Comparison of ENCODE assay signal across 8 cellular contexts in genomic region chr13:103140001-103140671, GRCh38.
DNase-seq lines count a peak whose midpoint lies in the region; ATAC-seq and TF ChIP-seq lines count a peak whose summit lies in the region.

No MANE protein-coding gene starts in this region.

- DNase-seq in SK-N-DZ (ENCODE audit: low spot score) (peak; percentile 28), iPS DF 19.7 (ENCODE audit: low read depth, low spot score) (peak; percentile 35)
- DNase-seq in stimulated activated CD4-positive, alpha-beta T cell treated with anti-CD3 and anti-CD28 coated beads, Interleukin-2, amount 100 ng/mL, for 24 hours, result no peak
- DNase-seq in stimulated activated CD4-positive, alpha-beta T cell treated with anti-CD3 and anti-CD28 coated beads, Interleukin-4, amount 100 ng/mL, for 1 hour, result no peak
- DNase-seq in stimulated activated naive CD8-positive, alpha-beta T cell treated with anti-CD3 and anti-CD28 coated beads, Interleukin-15, Interleukin-2, amounts not matched to agents 100 U/mL and 50 U/mL, for 24 hours, result no peak

- peak; percentile 87 for TF ChIP-seq CTCF in GM12872 (IDR thresholded peaks at IDR 0.05; ENCODE audit: insufficient read depth, low read depth, low read length)

- ATAC-seq in GM21423 (IDR thresholded peaks at IDR 0.05; ENCODE audit: unreplicated experiment) (peak; percentile 96), HG03460 (IDR thresholded peaks at IDR 0.05; ENCODE audit: unreplicated experiment) (peak; percentile 94)
- no peak for ATAC-seq in stimulated activated naive CD8-positive, alpha-beta T cell treated with anti-CD3 and anti-CD28 coated beads, Interleukin-15, Interleukin-2, amounts not matched to agents 100 U/mL and 50 U/mL, for 24 hours

Comparison
In these comparisons a context has a peak if more than half of its experiments do, and no peak if none do; other contexts are left out.
1. DNase-seq: peak in SK-N-DZ (single experiment) and iPS DF 19.7 (single experiment); none in stimulated activated CD4-positive, alpha-beta T cell treated with anti-CD3 and anti-CD28 coated beads, Interleukin-2, amount 100 ng/mL, for 24 hours (0 of 2), stimulated activated CD4-positive, alpha-beta T cell treated with anti-CD3 and anti-CD28 coated beads, Interleukin-4, amount 100 ng/mL, for 1 hour (single experiment) and stimulated activated naive CD8-positive, alpha-beta T cell treated with anti-CD3 and anti-CD28 coated beads, Interleukin-15, Interleukin-2, amounts not matched to agents 100 U/mL and 50 U/mL, for 24 hours (single experiment).